Comparison of ENCODE assay signal across 8 cellular contexts in the genomic region with DNA sequence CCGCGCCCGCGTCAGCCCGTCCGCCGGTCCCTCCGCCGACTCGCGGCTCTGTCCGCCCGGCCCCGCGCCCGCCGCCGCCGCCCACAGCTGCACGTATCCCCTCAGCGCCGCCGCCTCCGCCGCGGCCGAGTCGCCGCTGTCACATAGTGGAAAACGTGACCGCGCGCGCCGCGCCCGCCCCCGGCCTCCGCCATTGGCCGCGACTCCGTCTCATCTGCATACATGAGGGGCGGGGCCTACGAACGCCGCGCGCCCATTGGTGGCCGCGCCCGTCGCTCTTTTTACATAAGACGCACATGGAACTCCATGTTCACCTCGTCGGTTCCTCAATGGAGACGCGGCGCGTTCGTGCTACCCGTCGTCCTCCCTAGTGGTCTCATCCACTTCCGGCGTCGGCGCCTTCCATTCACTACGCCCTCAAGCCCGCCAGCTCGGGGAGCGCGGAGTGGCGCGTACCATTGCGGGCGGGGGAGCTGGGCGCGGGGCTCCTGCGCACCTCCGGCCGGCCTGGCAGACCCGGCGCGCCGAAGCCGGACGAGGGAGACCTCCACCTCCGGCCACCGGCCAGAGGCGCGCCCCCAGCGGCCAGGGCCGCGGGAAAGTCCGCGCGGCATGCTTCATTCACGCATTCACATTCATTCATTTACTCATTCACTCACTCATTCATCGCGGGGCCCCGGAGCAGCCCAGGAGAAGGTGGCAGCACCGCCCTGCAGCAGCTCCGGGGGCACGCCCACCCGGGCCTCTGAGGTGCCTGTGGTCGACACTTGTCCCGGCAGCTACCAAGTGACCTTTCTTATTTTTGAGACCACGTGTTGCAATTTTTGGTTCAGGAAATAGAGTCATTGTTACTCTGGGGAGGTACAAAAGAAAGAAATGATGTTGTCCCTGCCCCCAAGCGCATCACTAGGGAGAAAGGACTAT. TPM values are rescaled to one million over a fixed set of nuclear protein-coding genes. Genes with fewer than 3 reads are reported as not detected.
A peak's percentile ranks its signal among the peaks of the same experiment; 100 is the strongest.
DNase-seq lines count a peak whose midpoint lies in the region; ATAC-seq and TF ChIP-seq lines count a peak whose summit lies in the region.

No MANE protein-coding gene starts in this region.

- no peaks in the 10 kb centered on the region for H3K9me3 Mint-ChIP-seq in CD8-positive, alpha-beta T cell
- H3K9me3 Mint-ChIP-seq in activated CD8-positive, alpha-beta T cell treated with anti-CD3 and anti-CD28 coated beads for 36 hours: no peaks in the 10 kb centered on the region

- peak overlapping the region; percentile 66 for H3K4me3 ChIP-seq in CD8-positive, alpha-beta T cell (ENCODE audit: low read depth, low read length)

- peak overlapping the region; percentile 91 for H3K4me3 Mint-ChIP-seq in CD8-positive, alpha-beta T cell
- H3K4me3 Mint-ChIP-seq in activated CD8-positive, alpha-beta T cell treated with anti-CD3 and anti-CD28 coated beads for 36 hours: peak overlapping the region; percentile 83

- H3K27ac Mint-ChIP-seq in CD8-positive, alpha-beta T cell: peak overlapping the region; percentile 96
- H3K27ac Mint-ChIP-seq in activated CD8-positive, alpha-beta T cell treated with anti-CD3 and anti-CD28 coated beads for 36 hours: peak overlapping the region; percentile 96

- DNase-seq in CD8-positive, alpha-beta T cell: peak; percentile 94 to 98 (median 97)
- DNase-seq in HK-2 (ENCODE audit: unreplicated experiment) (peak; percentile 99), NCI-H82 treated with DMSO at 0.1 percent for 48 hours (lab: John Stamatoyannopoulos, UW; ENCODE audit: unreplicated experiment) (peak; percentile 94), lung microvascular endothelial cell (ENCODE audit: low read depth in 2 of 2) (peak; percentile 98 to 99)
- DNase-seq in activated CD8-positive, alpha-beta T cell treated with anti-CD3 and anti-CD28 coated beads for 36 hours: peak; percentile 99
- DNase-seq in effector CD4-positive, alpha-beta T cell: peak; percentile 96
- DNase-seq in stimulated activated CD4-positive, alpha-beta T cell treated with anti-CD3 and anti-CD28 coated beads, TNF-alpha, amount 100 ng/mL, for 48 hours (ENCODE audit: low read depth in 3 of 3): peak; percentile 94

- H3K4me1 Mint-ChIP-seq in CD8-positive, alpha-beta T cell (ENCODE audit: low read depth): peaks cover 38% of the 10 kb centered on the region
- peaks cover 40% of the 10 kb centered on the region for H3K4me1 Mint-ChIP-seq in activated CD8-positive, alpha-beta T cell treated with anti-CD3 and anti-CD28 coated beads for 36 hours (ENCODE audit: low read depth)

- peak; percentile 85 for ATAC-seq in CD8-positive, alpha-beta T cell
- peak; percentile 90 for ATAC-seq in GM19452 (IDR thresholded peaks at IDR 0.05; ENCODE audit: unreplicated experiment)
- peak; percentile 86 for ATAC-seq in activated CD8-positive, alpha-beta T cell treated with anti-CD3 and anti-CD28 coated beads for 36 hours

- H3K36me3 Mint-ChIP-seq in CD8-positive, alpha-beta T cell: peaks cover 3% of the 10 kb centered on the region
- no peaks in the 10 kb centered on the region for H3K36me3 Mint-ChIP-seq in activated CD8-positive, alpha-beta T cell treated with anti-CD3 and anti-CD28 coated beads for 36 hours (ENCODE audit: low read depth)

- no peaks in the 10 kb centered on the region for H3K27me3 Mint-ChIP-seq in CD8-positive, alpha-beta T cell (ENCODE audit: low read depth)
- no peaks in the 10 kb centered on the region for H3K27me3 Mint-ChIP-seq in activated CD8-positive, alpha-beta T cell treated with anti-CD3 and anti-CD28 coated beads for 36 hours

- POLR2A ChIA-PET in CD8-positive, alpha-beta T cell (lab: Charles Lee): interaction anchor here (0.7 to 2.6 kb wide), 6 partner anchors 10 to 312 kb away, joined by 3 to 9 read pairs (median 4); a partner anchor contains a TSS
- POLR2A ChIA-PET in activated CD8-positive, alpha-beta T cell treated with anti-CD3 and anti-CD28 coated beads for 36 hours (lab: Charles Lee): interaction anchor here (0.6 to 2.3 kb wide), 12 partner anchors 10 to 139 kb away, joined by 3 to 9 read pairs (median 3); a partner anchor contains a TSS

- CTCF ChIA-PET in CD8-positive, alpha-beta T cell (lab: Charles Lee): interaction anchor here (0.7 to 1.2 kb wide), 2 partner anchors 24 to 33 kb away, joined by 3 read pairs; no protein-coding TSS in a partner anchor
- CTCF ChIA-PET in activated CD8-positive, alpha-beta T cell treated with anti-CD3 and anti-CD28 coated beads for 36 hours (lab: Charles Lee): interaction anchor here (1.3 to 2.6 kb wide), 2 partner anchors 26 to 33 kb away, joined by 4 to 12 read pairs; no protein-coding TSS in a partner anchor

- peaks cover 25% of the 10 kb centered on the region for H3K4me1 ChIP-seq in CD8-positive, alpha-beta T cell (ENCODE audit: insufficient read depth, low read length)

- intact Hi-C loops in CD8-positive, alpha-beta T cell (cut with DNase I, micrococcal nuclease): loop anchor here (1.0 to 10.0 kb wide), 9 partner anchors 31 to 857 kb away; a partner anchor contains a TSS
- intact Hi-C loops in activated CD8-positive, alpha-beta T cell treated with anti-CD3 and anti-CD28 coated beads for 36 hours (cut with micrococcal nuclease): no loop called here

- no peaks in the 10 kb centered on the region for H3K9me3 ChIP-seq in CD8-positive, alpha-beta T cell (ENCODE audit: low read length)

- TF ChIP-seq CTCF in CD8-positive, alpha-beta T cell (IDR thresholded peaks at IDR 0.05): no peak
- TF ChIP-seq CTCF in activated CD8-positive, alpha-beta T cell treated with anti-CD3 and anti-CD28 coated beads for 36 hours (IDR thresholded peaks at IDR 0.05): no peak

- H3K27ac ChIP-seq in CD8-positive, alpha-beta T cell (ENCODE audit: low read depth, low read length): peak overlapping the region; percentile 91

- H3K27me3 ChIP-seq in CD8-positive, alpha-beta T cell (ENCODE audit: insufficient read depth, low read length): no peaks in the 10 kb centered on the region

- no peaks in the 10 kb centered on the region for H3K36me3 ChIP-seq in CD8-positive, alpha-beta T cell (ENCODE audit: insufficient read depth, low read length)

RNA-seq across cellular contexts. Expression of a gene that starts 0.5 kb away (rescaled TPM):
- total RNA-seq in CD8-positive, alpha-beta T cell: 10 to 100 TPM; 43.9 to 45.7 TPM
- total RNA-seq in activated CD8-positive, alpha-beta T cell treated with anti-CD3 and anti-CD28 coated beads for 36 hours: 10 to 100 TPM; 17.4 to 17.6 TPM
- 1.1 and 1.2 TPM in 2 replicates for total RNA-seq in lung microvascular endothelial cell

RNA-seq across cellular contexts. Expression of a gene that starts 31.4 kb away (rescaled TPM):
- total RNA-seq in CD8-positive, alpha-beta T cell: 1 to 10 TPM; 6.1 to 8.6 TPM
- total RNA-seq in activated CD8-positive, alpha-beta T cell treated with anti-CD3 and anti-CD28 coated beads for 36 hours: 1 to 10 TPM; 7.1 to 7.9 TPM
- total RNA-seq in lung microvascular endothelial cell: 2.6 and 4.6 TPM in 2 replicates

RNA-seq across cellular contexts. Expression of a gene that starts 49.1 kb away (rescaled TPM):
- 1 to 10 TPM in 1 of 2 experiments, under 1 TPM in 1; 0.98 to 1.5 TPM for total RNA-seq in CD8-positive, alpha-beta T cell
- 1 to 10 TPM; 5.2 to 5.6 TPM for total RNA-seq in activated CD8-positive, alpha-beta T cell treated with anti-CD3 and anti-CD28 coated beads for 36 hours
- 1.5 and 2.6 TPM in 2 replicates for total RNA-seq in lung microvascular endothelial cell

Comparison
In these comparisons a context has a peak if more than half of its experiments do, and no peak if none do; other contexts are left out.
1. Peak in every context shown above with its lines: DNase-seq, ATAC-seq, H3K4me3 ChIP-seq and H3K27ac ChIP-seq.